ENCODE assay signal across 10 cellular contexts in genomic region chr12:6791931-6792520, GRCh38. TPM values are rescaled to one million over a fixed set of nuclear protein-coding genes. Genes with fewer than 3 reads are reported as not detected.
DNase-seq lines count a peak whose midpoint lies in the region; ATAC-seq and TF ChIP-seq lines count a peak whose summit lies in the region.
"Had no signal": no experiment of that assay in that cellular context is flagged by ENCODE, and none has a peak within 500 bp of the region (broad histone marks: within the 10 kb centered on the region; RNA-seq: fewer than 3 reads in every experiment).

No MANE protein-coding gene starts in this region.

- ATAC-seq in CD8-positive, alpha-beta T cell, result no peak
- ATAC-seq in GM18858 (IDR thresholded peaks at IDR 0.05; ENCODE audit: unreplicated experiment), result no peak
- ATAC-seq: HCT116 had no signal

- POLR2A ChIA-PET in CD8-positive, alpha-beta T cell (lab: Charles Lee), result interaction anchor here (1.2 to 1.5 kb wide), 2 partner anchors 26 to 36 kb away, joined by 3 read pairs; partner anchors contain the start of genes P3H3 and PTMS

- H3K4me2 ChIP-seq in OCI-LY3 (ENCODE audit: low read length), result peak overlapping the region; percentile 41; the same call in 1 of the 2 replicates
- H3K4me2 ChIP-seq in osteoblast (ENCODE audit: insufficient read depth, low read length), result peak overlapping the region; percentile 71

- peaks cover 4% of the 10 kb centered on the region for H3K27me3 Mint-ChIP-seq in CD8-positive, alpha-beta T cell (ENCODE audit: low read depth)

- no peak overlapping the region; the same call in 1 of the 2 replicates for H3K9ac ChIP-seq in OCI-LY3 (ENCODE audit: low read length)

- H3K4me3 ChIP-seq in CD8-positive, alpha-beta T cell (ENCODE audit: low read depth, low read length), result peak overlapping the region; percentile 25
- no peak overlapping the region for H3K4me3 ChIP-seq in OCI-LY3 (ENCODE audit: low read length)
- H3K4me3 ChIP-seq in dorsolateral prefrontal cortex, result peak overlapping the region in 47 of 59 donors; percentile 1 to 51 (median 32)
- H3K4me3 ChIP-seq in osteoblast (ENCODE audit: insufficient read depth, low read length), result peak overlapping the region; percentile 50

- H3K36me3 Mint-ChIP-seq in CD8-positive, alpha-beta T cell, result no peaks in the 10 kb centered on the region

- H3K4me3 Mint-ChIP-seq in CD8-positive, alpha-beta T cell, result peak overlapping the region; percentile 42

- TF ChIP-seq CTCF in CD8-positive, alpha-beta T cell (IDR thresholded peaks at IDR 0.05), result no peak
- no peak for TF ChIP-seq CTCF in OCI-LY3 (IDR thresholded peaks at IDR 0.05; ENCODE audit: low read depth, low read length)
- no peak for TF ChIP-seq CTCF in dorsolateral prefrontal cortex (IDR thresholded peaks at IDR 0.05 in 54 of 56, conservative IDR thresholded peaks at IDR 0.05 in 2 of 56; ENCODE audit: low read depth in 1 of 56, partially characterized antibody in 56 of 56)
- no peak for TF ChIP-seq CTCF in osteoblast (IDR thresholded peaks at IDR 0.05; ENCODE audit: extremely low read depth, low read depth, low read length)

- peak overlapping the region; percentile 92 for H2AFZ ChIP-seq in OCI-LY3 (ENCODE audit: low read depth, low read length)
- peak overlapping the region; percentile 82 for H2AFZ ChIP-seq in osteoblast (ENCODE audit: low read length)

- H3K9me3 ChIP-seq in CD8-positive, alpha-beta T cell (ENCODE audit: low read length), result no peaks in the 10 kb centered on the region
- H3K9me3 ChIP-seq in OCI-LY3 (ENCODE audit: insufficient read depth, low read length), result no peaks in the 10 kb centered on the region
- H3K9me3 ChIP-seq in osteoblast (ENCODE audit: low read depth, low read length), result no peaks in the 10 kb centered on the region

- H3K4me1 Mint-ChIP-seq in CD8-positive, alpha-beta T cell (ENCODE audit: low read depth), result peaks cover 35% of the 10 kb centered on the region

- peak overlapping the region; percentile 22 for H3K27ac Mint-ChIP-seq in CD8-positive, alpha-beta T cell

- H3K36me3 ChIP-seq in CD8-positive, alpha-beta T cell (ENCODE audit: insufficient read depth, low read length), result no peaks in the 10 kb centered on the region
- H3K36me3 ChIP-seq in OCI-LY3 (replicated peaks; ENCODE audit: low read depth, low read length), result no peaks in the 10 kb centered on the region
- no peaks in the 10 kb centered on the region for H3K36me3 ChIP-seq in osteoblast (ENCODE audit: insufficient read depth, low read length)

- CTCF ChIA-PET in CD8-positive, alpha-beta T cell (lab: Charles Lee), result interaction anchor here (0.6 to 2.9 kb wide), 10 partner anchors 10 to 187 kb away, joined by 3 to 13 read pairs (median 6); partner anchors contain the start of genes COPS7A, MLF2 and PTMS

- no peaks in the 10 kb centered on the region for H3K9me3 Mint-ChIP-seq in CD8-positive, alpha-beta T cell

- H3K4me1 ChIP-seq in CD8-positive, alpha-beta T cell (ENCODE audit: insufficient read depth, low read length), result peaks cover 32% of the 10 kb centered on the region
- peaks cover 15% of the 10 kb centered on the region for H3K4me1 ChIP-seq in OCI-LY3 (ENCODE audit: low read length)
- peaks cover 16% of the 10 kb centered on the region for H3K4me1 ChIP-seq in osteoblast (ENCODE audit: insufficient read depth, low read length)

- intact Hi-C loops in CD8-positive, alpha-beta T cell (cut with DNase I, micrococcal nuclease), result no loop called here
- intact Hi-C loops in dorsolateral prefrontal cortex (cut with DNase I), result no loop called here

- H3K27ac ChIP-seq in CD8-positive, alpha-beta T cell (ENCODE audit: low read depth, low read length), result no peak overlapping the region
- no peak overlapping the region for H3K27ac ChIP-seq in OCI-LY3 (ENCODE audit: low read length)
- H3K27ac ChIP-seq in dorsolateral prefrontal cortex, result peak overlapping the region in 58 of 59 donors; percentile 24 to 90 (median 76)
- no peak overlapping the region for H3K27ac ChIP-seq in osteoblast (ENCODE audit: low read depth, low read length)

- H3K27me3 ChIP-seq in CD8-positive, alpha-beta T cell (ENCODE audit: insufficient read depth, low read length), result no peaks in the 10 kb centered on the region
- H3K27me3 ChIP-seq in OCI-LY3 (ENCODE audit: low read depth, low read length) (no peaks in the 10 kb centered on the region), dorsolateral prefrontal cortex (no peaks in the 10 kb centered on the region), osteoblast (ENCODE audit: insufficient read depth, low read length) (peaks cover 6% of the 10 kb centered on the region)

- H4K20me1 ChIP-seq in OCI-LY3 (ENCODE audit: insufficient read depth, low read length) (no peaks in the 10 kb centered on the region), osteoblast (ENCODE audit: insufficient read depth, low read length) (no peaks in the 10 kb centered on the region)

- DNase-seq in CD8-positive, alpha-beta T cell, result no peak
- DNase-seq in dorsolateral prefrontal cortex (no peak), osteoblast (ENCODE audit: insufficient read length, low spot score, missing footprints) (no peak), NCI-H1092 treated with DMSO at 0.1 percent for 48 hours (lab: John Stamatoyannopoulos, UW) (no peak), activated gamma-delta T cell treated with Interleukin-2 at 50 U/mL for 16 hours (no peak), NCI-H1436 (lab: John Stamatoyannopoulos, UW) (no peak)
- DNase-seq: left colon had no signal

- no peaks in the 10 kb centered on the region for H3K79me2 ChIP-seq in OCI-LY3 (ENCODE audit: low read length)
- H3K79me2 ChIP-seq in osteoblast (ENCODE audit: insufficient read depth, low read length), result no peaks in the 10 kb centered on the region

RNA-seq across cellular contexts. Expression of gene CD4, which starts 2.7 kb away (rescaled TPM):
- total RNA-seq in CD8-positive, alpha-beta T cell, result under 1 TPM; 0.54 to 1.00 TPM
- total RNA-seq in dorsolateral prefrontal cortex (10 to 100 TPM in 62 of 120 experiments, 1 to 10 TPM in 58; 5.0 to 28.8 (median 10.1) TPM), osteoblast (10.9 and 15.0 TPM in 2 replicates)

RNA-seq across cellular contexts. Expression of gene LAG3, which starts 19.7 kb away (rescaled TPM):
- 1 to 10 TPM; 8.5 to 9.3 TPM for total RNA-seq in CD8-positive, alpha-beta T cell
- total RNA-seq in dorsolateral prefrontal cortex, result 1 to 10 TPM in 33 of 120 experiments, under 1 TPM in 73, not detected in 14; 0.23 to 3.0 (median 0.75) TPM
- total RNA-seq in osteoblast, result not detected in 2 replicates

RNA-seq across cellular contexts. Expression of gene PTMS, which starts 25.9 kb away (rescaled TPM):
- total RNA-seq in CD8-positive, alpha-beta T cell, result 1 to 10 TPM; 4.7 to 5.2 TPM
- total RNA-seq in dorsolateral prefrontal cortex (100 to 1,000 TPM; 117 to 439 (median 242) TPM), osteoblast (70.4 and 72.7 TPM in 2 replicates)

RNA-seq across cellular contexts. Expression of gene GPR162, which starts 29.6 kb away (rescaled TPM):
- not detected for total RNA-seq in CD8-positive, alpha-beta T cell
- 100 to 1,000 TPM in 117 of 120 experiments, 10 to 100 TPM in 3; 49.5 to 245 (median 167) TPM for total RNA-seq in dorsolateral prefrontal cortex
- total RNA-seq in osteoblast, result 1.4 and 5.0 TPM in 2 replicates

RNA-seq across cellular contexts. Expression of gene P3H3, which starts 36.2 kb away (rescaled TPM):
- total RNA-seq in CD8-positive, alpha-beta T cell, result 1 to 10 TPM; 3.4 to 4.9 TPM
- total RNA-seq in dorsolateral prefrontal cortex (10 to 100 TPM; 14.2 to 61.4 (median 29.3) TPM), osteoblast (108 and 130 TPM in 2 replicates)

Comparison
In these comparisons a context has a peak if more than half of its experiments do, and no peak if none do; other contexts are left out.
1. H3K27ac ChIP-seq: peak in dorsolateral prefrontal cortex (58 of 59); none in CD8-positive, alpha-beta T cell (single experiment), OCI-LY3 (single experiment) and osteoblast (single experiment).
2. RNA of gene PTMS, which starts 25.9 kb away (total RNA-seq): 117 to 439 TPM in dorsolateral prefrontal cortex and 70.4 to 72.7 TPM in osteoblast; 4.7 to 5.2 TPM in CD8-positive, alpha-beta T cell; every median in the first group is over 10 times any median in the second.